ENCODE assay signal across 1 cellular context in genomic region chr1:203273206-203273868, GRCh38.
A peak's percentile ranks its signal among the peaks of the same experiment; 100 is the strongest.
TF ChIP-seq lines count a peak whose summit lies in the region.

No MANE protein-coding gene starts in this region.

TF ChIP-seq in GM12878, 131 proteins besides CTCF, POLR2A, EP300 and RAD21 (continues in another document):
- TF ChIP-seq ZNF592 (IDR thresholded peaks at IDR 0.05): peak; percentile 58; the same call in 1 of the 2 replicates
- peak; percentile 35 for TF ChIP-seq SP1 (IDR thresholded peaks at IDR 0.05; ENCODE audit: low read depth, low read length)
- TF ChIP-seq SMC3 (IDR thresholded peaks at IDR 0.05; ENCODE audit: borderline replicate concordance, low read length): peak; percentile 98
- TF ChIP-seq SMARCA5 (IDR thresholded peaks at IDR 0.05): 0 out of 2 replicates have a peak, but pooled peaks have one; percentile 87
- TF ChIP-seq SUZ12 (IDR thresholded peaks at IDR 0.05; ENCODE audit: unreplicated experiment): no peak
- TF ChIP-seq TCF12 (IDR thresholded peaks at IDR 0.05; ENCODE audit: low read depth, low read length): peak; percentile 81
- no peak for TF ChIP-seq CREB1 (IDR thresholded peaks at IDR 0.05; ENCODE audit: low read depth)
- TF ChIP-seq CHD1 (IDR thresholded peaks at IDR 0.05; ENCODE audit: low read depth, low read length): no peak
- no peak for TF ChIP-seq HDAC2 (IDR thresholded peaks at IDR 0.05)
- no peak for TF ChIP-seq ZBTB33 (IDR thresholded peaks at IDR 0.05)
- peak; percentile 9; the same call in 1 of the 2 replicates for TF ChIP-seq HCFC1 (IDR thresholded peaks at IDR 0.05; ENCODE audit: low read length)
- peak; percentile 91 for TF ChIP-seq ZNF207 (IDR thresholded peaks at IDR 0.05; ENCODE audit: borderline replicate concordance)
- peak; percentile 55 to 69 for TF ChIP-seq IKZF2 (IDR thresholded peaks at IDR 0.05)
- TF ChIP-seq E4F1 (IDR thresholded peaks at IDR 0.05; ENCODE audit: borderline replicate concordance, partially characterized antibody): no peak
- no peak for TF ChIP-seq BCL11A (IDR thresholded peaks at IDR 0.05; ENCODE audit: low read depth, low read length)
- TF ChIP-seq NFYA (IDR thresholded peaks at IDR 0.05; ENCODE audit: borderline replicate concordance, low read depth, low read length): no peak
- TF ChIP-seq SMAD1 (IDR thresholded peaks at IDR 0.05; ENCODE audit: low read depth, partially characterized antibody): no peak
- no peak for TF ChIP-seq CEBPB (IDR thresholded peaks at IDR 0.05; ENCODE audit: borderline replicate concordance in 1 of 2, low read depth in 2 of 2, low read length in 2 of 2)
- TF ChIP-seq ZNF687 (IDR thresholded peaks at IDR 0.05): peak; percentile 84
- peak; percentile 73; the same call in 1 of the 2 replicates for TF ChIP-seq MEF2A (IDR thresholded peaks at IDR 0.05; ENCODE audit: insufficient read depth, low read depth, low read length)
- TF ChIP-seq REST (IDR thresholded peaks at IDR 0.05; ENCODE audit: low read depth, low read length): no peak
- TF ChIP-seq BCLAF1 (IDR thresholded peaks at IDR 0.05): no peak
- TF ChIP-seq MTA3 (IDR thresholded peaks at IDR 0.05; ENCODE audit: borderline replicate concordance, low read length): no peak
- TF ChIP-seq NR2C1 (IDR thresholded peaks at IDR 0.05): no peak
- peak; percentile 79 for TF ChIP-seq SKIL (IDR thresholded peaks at IDR 0.05; ENCODE audit: low read depth, poor library complexity, severe bottlenecking)
- no peak for TF ChIP-seq STAT3 (IDR thresholded peaks at IDR 0.05; ENCODE audit: low read depth, low read length)
- TF ChIP-seq IKZF1 (conservative IDR thresholded peaks at IDR 0.05): peak; percentile 77
